Comparison of ENCODE assay signal across 11 cellular contexts in the genomic region with DNA sequence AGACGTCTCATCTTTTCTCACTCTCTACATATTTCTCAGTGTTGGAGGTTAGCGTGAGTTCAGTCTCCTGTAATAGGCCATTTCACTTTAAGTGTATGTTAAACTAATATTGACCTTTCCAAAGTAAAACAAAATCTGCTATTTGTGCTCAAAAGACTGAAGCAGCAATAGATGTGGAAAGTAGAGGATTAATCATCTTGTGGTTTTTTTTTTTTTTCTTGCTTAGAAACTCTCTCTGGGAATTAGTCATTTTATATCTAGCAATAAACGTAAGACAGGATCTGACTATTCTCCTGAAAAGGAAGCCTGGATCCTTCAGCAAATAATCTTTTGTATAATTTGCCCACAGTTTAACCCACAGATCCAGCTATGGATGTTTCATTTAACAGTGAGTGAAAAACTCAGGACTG.
DNase-seq lines count a peak whose midpoint lies in the region; ATAC-seq and TF ChIP-seq lines count a peak whose summit lies in the region.
"Had no signal": no experiment of that assay in that cellular context is flagged by ENCODE, and none has a peak within 500 bp of the region (broad histone marks: within the 10 kb centered on the region; RNA-seq: fewer than 3 reads in every experiment).

No MANE protein-coding gene starts in this region.

- no peaks in the 10 kb centered on the region for H4K20me1 ChIP-seq in mammary epithelial cell (ENCODE audit: insufficient read depth, low read length)

- H3K36me3 ChIP-seq in mammary epithelial cell (ENCODE audit: insufficient read depth, low read length) = peaks cover 34% of the 10 kb centered on the region

- intact Hi-C loops in mammary epithelial cell (cut with micrococcal nuclease) = loop anchor here (2.0 kb wide), 1 partner anchor 14 kb away; no protein-coding TSS in a partner anchor

- H3K9me3 ChIP-seq in mammary epithelial cell (replicated peaks; ENCODE audit: insufficient read depth, low read length) = no peaks in the 10 kb centered on the region

- H2AFZ ChIP-seq in mammary epithelial cell (ENCODE audit: low read depth, low read length) = peak overlapping the region; percentile 20
- H2AFZ ChIP-seq: parathyroid adenoma had no signal

- 10% methylated on average over 3 of the region's 3 CpGs for WGBS in mammary epithelial cell (ENCODE audit: low coverage, missing lambda C conversion rate)

- peak overlapping the region; percentile 1 for H3K4me2 ChIP-seq in mammary epithelial cell (ENCODE audit: insufficient read depth, low read depth, low read length)

- in situ Hi-C loops in Caki2 (cut with HindIII; ENCODE audit: low pct_unique_long_range_greater_than_20kb, low sequenced_read_pairs) (no loop called here), mammary epithelial cell (cut with MboI; ENCODE audit: low sequenced_read_pairs in 2 of 2) (no loop called here)

- BruUV-seq in mammary epithelial cell (replicated peaks; lab: Mats Ljungman, UMichigan) = no TSS peak

- peak overlapping the region; percentile 32 for H3K9ac ChIP-seq in mammary epithelial cell (ENCODE audit: insufficient read depth, low read length)
- H3K9ac ChIP-seq: parathyroid adenoma had no signal

- dilution Hi-C loops in mammary epithelial cell (cut with HindIII; ENCODE audit: low sequenced_read_pairs) = no loop called here

- H3K79me2 ChIP-seq in mammary epithelial cell (ENCODE audit: insufficient read depth, low read length) = peaks cover 53% of the 10 kb centered on the region
- H3K79me2 ChIP-seq: parathyroid adenoma had no signal

- CTCF ChIA-PET in mammary epithelial cell (lab: Charles Lee; ENCODE audit: low non-redundant PET) = no interaction called here

- no peak for ATAC-seq in HG02885 (IDR thresholded peaks at IDR 0.05; ENCODE audit: poor library complexity, unreplicated experiment)

- TF ChIP-seq CTCF in mammary epithelial cell (conservative IDR thresholded peaks at IDR 0.05 in 1 of 2, IDR thresholded peaks at IDR 0.05 in 1 of 2; ENCODE audit: extremely low read depth in 1 of 2, insufficient read depth in 1 of 2, low read depth in 1 of 2, low read length in 2 of 2) = no peak

- no peak overlapping the region for H3K4me3 ChIP-seq in mammary epithelial cell (replicated peaks in 1 of 3; ENCODE audit: insufficient read depth in 1 of 3, low read depth in 2 of 3, low read length in 3 of 3)

- no peaks in the 10 kb centered on the region for H3K27me3 ChIP-seq in mammary epithelial cell (ENCODE audit: insufficient read depth, low read length)

- DNase-seq in Caki2 (ENCODE audit: low read depth) = peak; percentile 86
- peak; percentile 37 for DNase-seq in LoVo (ENCODE audit: low spot score)
- DNase-seq in mammary epithelial cell = peak; percentile 82
- peak; percentile 63 for DNase-seq in non-pigmented ciliary epithelial cell (ENCODE audit: low read depth)
- DNase-seq in DMS 273 treated with DMSO at 0.1 percent for 48 hours (lab: John Stamatoyannopoulos, UW) = no peak
- DNase-seq in NCI-H2107 (lab: John Stamatoyannopoulos, UW) = no peak
- DNase-seq in stimulated activated CD4-positive, alpha-beta T cell treated with anti-CD3 and anti-CD28 coated beads, Interleukin-1b, Interleukin-23, amount 100 ng/mL, for 48 hours = no peak
- DNase-seq: activated B cell treated with CpG ODN at 0.5 μM for 24 hours, NCI-H1436 treated with DMSO at 0.1 percent for 48 hours had no signal

- peak overlapping the region; percentile 80 for H3K27ac ChIP-seq in mammary epithelial cell (ENCODE audit: insufficient read depth, low read depth, low read length)
- H3K27ac ChIP-seq: parathyroid adenoma had no signal

- H3K4me1 ChIP-seq in mammary epithelial cell (ENCODE audit: insufficient read depth, low read length) = peaks cover 53% of the 10 kb centered on the region
- H3K4me1 ChIP-seq: parathyroid adenoma had no signal

Comparison
In these comparisons a context has a peak if more than half of its experiments do, and no peak if none do; other contexts are left out.
1. DNase-seq: peak in Caki2 (single experiment), LoVo (single experiment), mammary epithelial cell (single experiment) and non-pigmented ciliary epithelial cell (single experiment); none in DMS 273 treated with DMSO at 0.1 percent for 48 hours (single experiment), NCI-H2107 (single experiment) and stimulated activated CD4-positive, alpha-beta T cell treated with anti-CD3 and anti-CD28 coated beads, Interleukin-1b, Interleukin-23, amount 100 ng/mL, for 48 hours (single experiment).